In the genomic region with DNA sequence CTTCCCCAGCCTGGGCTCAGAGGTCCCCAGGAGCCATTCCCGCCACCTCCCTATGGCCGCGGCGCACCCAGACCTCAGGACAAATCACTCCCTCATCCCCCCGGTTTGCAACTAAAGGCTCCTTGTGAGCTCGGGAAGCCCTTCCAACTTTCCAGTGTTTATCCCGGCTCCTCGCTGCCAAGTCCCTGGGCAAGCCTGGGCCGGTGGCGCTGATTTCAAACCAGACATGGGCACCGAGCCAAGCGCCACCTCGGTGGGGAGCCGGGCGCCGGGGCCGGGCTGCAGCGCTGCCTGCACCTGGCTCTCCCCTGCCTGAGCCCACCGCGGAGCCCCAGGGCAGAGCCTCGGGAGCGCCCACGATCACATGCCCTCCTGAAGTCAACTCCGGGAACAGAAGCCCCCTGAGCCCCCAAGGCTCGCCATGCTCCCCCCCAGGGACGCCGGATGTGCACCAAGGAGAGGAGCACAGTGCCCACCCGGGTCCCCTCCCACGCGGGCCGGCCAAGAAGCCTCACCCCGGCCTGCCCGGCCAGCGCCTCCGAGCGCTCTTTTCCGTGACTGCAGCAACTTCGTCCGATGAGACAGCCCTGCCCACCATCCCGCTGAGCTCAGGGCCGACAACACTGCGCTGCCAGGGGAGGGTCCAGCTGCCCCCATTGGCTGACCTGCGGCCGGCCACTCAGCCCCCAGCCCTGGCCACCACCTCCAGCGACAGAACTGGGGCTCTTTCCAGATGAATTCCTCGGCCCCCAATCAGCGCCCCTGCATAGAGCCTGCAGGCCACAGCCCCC, we compare ENCODE assay signal across 8 cellular contexts. TPM values are rescaled to one million over a fixed set of nuclear protein-coding genes. Genes with fewer than 3 reads are reported as not detected.
DNase-seq lines count a peak whose midpoint lies in the region; ATAC-seq, FAIRE-seq and TF ChIP-seq lines count a peak whose summit lies in the region.

No MANE protein-coding gene starts in this region.

- peak; percentile 57 for DNase-seq in HK-2 (ENCODE audit: unreplicated experiment)
- peak; percentile 33 for DNase-seq in SK-MEL-5 (ENCODE audit: low read depth, low spot score)
- DNase-seq in frontal cortex (ENCODE audit: low spot score in 2 of 2): peak; percentile 71 to 75
- DNase-seq in pancreas: peak; percentile 81 to 96 (median 91)
- DNase-seq in foreskin melanocyte: no peak
- DNase-seq in erythroblast (lab: John Stamatoyannopoulos, UW): no peak

- no peak for TF ChIP-seq CTCF in pancreas (IDR thresholded peaks at IDR 0.05)

- intact Hi-C loops in pancreas (cut with DNase I): no loop called here

- ATAC-seq in pancreas (peak; percentile 49 to 54 (median 51)), HG02885 (IDR thresholded peaks at IDR 0.05; ENCODE audit: poor library complexity, unreplicated experiment) (no peak), GM21381 (IDR thresholded peaks at IDR 0.05; ENCODE audit: unreplicated experiment) (no peak)

- H3K27ac ChIP-seq in pancreas: peak overlapping the region; percentile 93 to 99 (median 98)

- H3K4me3 ChIP-seq in pancreas: peak overlapping the region; percentile 31 to 58 (median 41)

- no peak for TF ChIP-seq POLR2A in erythroblast (IDR thresholded peaks at IDR 0.05; ENCODE audit: low read length)

- in situ Hi-C loops in SK-MEL-5 (cut with HindIII; ENCODE audit: low pct_unique_long_range_greater_than_20kb, low sequenced_read_pairs): no loop called here

- FAIRE-seq in frontal cortex (lab: Jason Lieb, UNC) (no peak), pancreas (lab: Jason Lieb, UNC) (no peak)

- no peaks in the 10 kb centered on the region for H3K27me3 ChIP-seq in pancreas

- 3% methylated on average over 43 to 47 of the region's 47 CpGs for WGBS in pancreas, 2 donors

- no peaks in the 10 kb centered on the region for H3K36me3 ChIP-seq in pancreas

- H3K4me1 ChIP-seq in pancreas: peaks cover 33 to 43% (median 34%) of the 10 kb centered on the region in 3 donors

- no peaks in the 10 kb centered on the region for H3K9me3 ChIP-seq in pancreas

RNA-seq across cellular contexts. Expression of a gene that starts 50.0 kb away (rescaled TPM):
- total RNA-seq in SK-MEL-5 (2014; rRNA removed; shearing (Covaris generic)): 23.3 and 33.9 TPM in 2 replicates
- 161 and 175 TPM in 2 replicates for polyA plus RNA-seq in SK-MEL-5 (2015; cell fraction: cytosol; rRNA removed)
- polyA plus RNA-seq in SK-MEL-5 (2015; cell fraction: nucleus; rRNA removed): 131 and 142 TPM in 2 replicates
- total RNA-seq in frontal cortex (7.3 TPM), pancreas (100 to 1,000 TPM in 3 of 6 donors, 10 to 100 TPM in 3; 97.7 to 148 (median 101) TPM)
- polyA plus RNA-seq in pancreas: 10 to 100 TPM; 49.6 to 91.6 TPM

Comparison
In these comparisons a context has a peak if more than half of its experiments do, and no peak if none do; other contexts are left out.
1. DNase-seq: peak in HK-2 (single experiment), SK-MEL-5 (single experiment), frontal cortex (2 of 2) and pancreas (6 of 6); none in foreskin melanocyte (single experiment) and erythroblast (0 of 2).
2. ATAC-seq: peak in pancreas (4 of 4); none in HG02885 (single experiment) and GM21381 (single experiment).